12 cellular contexts compared by ENCODE assay signal in the genomic region with DNA sequence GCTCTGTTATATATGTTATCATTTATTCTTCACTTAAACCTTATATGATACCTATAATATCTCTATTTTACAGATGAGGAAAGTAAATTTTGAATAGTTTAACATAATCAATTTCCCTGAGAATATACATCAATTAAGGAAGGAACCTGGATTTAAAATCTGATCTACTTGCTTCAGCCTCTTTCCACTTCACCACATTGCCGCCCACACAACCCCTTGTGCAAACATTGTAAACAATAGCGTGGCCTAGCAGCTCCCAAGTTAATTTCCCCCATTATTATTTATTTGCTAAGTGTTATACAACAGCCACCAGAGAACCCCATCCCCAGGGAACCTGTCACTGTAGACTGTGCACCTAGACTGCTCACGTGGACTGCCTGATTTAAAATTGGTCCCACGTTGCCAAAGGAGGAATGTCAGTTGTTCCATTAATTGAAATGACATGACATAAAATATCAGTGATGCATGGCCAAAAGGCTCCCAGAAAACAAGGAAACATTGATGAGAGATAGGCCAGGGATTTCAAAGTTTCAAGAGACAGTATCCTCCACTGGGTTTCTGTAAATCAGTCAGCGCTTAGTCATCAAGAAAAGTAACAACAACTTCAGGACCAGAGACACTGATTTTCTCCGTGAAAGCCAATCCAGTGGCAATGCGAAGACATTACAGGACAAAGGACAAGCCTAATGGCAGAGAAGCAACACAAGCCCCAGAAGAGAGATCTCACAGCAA. TPM values are rescaled to one million over a fixed set of nuclear protein-coding genes. Genes with fewer than 3 reads are reported as not detected.
DNase-seq lines count a peak whose midpoint lies in the region; ATAC-seq and FAIRE-seq lines count a peak whose summit lies in the region.
"Had no signal": no experiment of that assay in that cellular context is flagged by ENCODE, and none has a peak within 500 bp of the region (broad histone marks: within the 10 kb centered on the region; RNA-seq: fewer than 3 reads in every experiment).

No MANE protein-coding gene starts in this region.

- H3K36me3 Mint-ChIP-seq in CD8-positive, alpha-beta memory T cell: no peaks in the 10 kb centered on the region

- POLR2A ChIA-PET in CD8-positive, alpha-beta memory T cell (lab: Charles Lee): no interaction called here

- peaks cover 0 to 2% (median 0%) of the 10 kb centered on the region in 5 donors for H3K9me3 Mint-ChIP-seq in CD8-positive, alpha-beta memory T cell

- H3K36me3 ChIP-seq in CD8-positive, alpha-beta memory T cell (ENCODE audit: insufficient read depth, low read length): no peaks in the 10 kb centered on the region
- H3K36me3 ChIP-seq: gastrocnemius medialis, thoracic aorta had no signal

- no peaks in the 10 kb centered on the region for H3K4me1 Mint-ChIP-seq in CD8-positive, alpha-beta memory T cell

- no peaks in the 10 kb centered on the region for H3K27me3 ChIP-seq in CD8-positive, alpha-beta memory T cell (ENCODE audit: insufficient read depth, low read length, poor library complexity, severe bottlenecking)
- H3K27me3 ChIP-seq: gastrocnemius medialis had no signal

- H3K27ac ChIP-seq in CD8-positive, alpha-beta memory T cell (ENCODE audit: low read depth, low read length): no peak overlapping the region
- H3K27ac ChIP-seq: gastrocnemius medialis, thoracic aorta had no signal

- no peak overlapping the region for H3K27ac Mint-ChIP-seq in CD8-positive, alpha-beta memory T cell

- H3K9me3 ChIP-seq in CD8-positive, alpha-beta memory T cell (ENCODE audit: low read length): no peaks in the 10 kb centered on the region
- H3K9me3 ChIP-seq: gastrocnemius medialis, thoracic aorta had no signal

- no peak overlapping the region for H3K4me3 ChIP-seq in CD8-positive, alpha-beta memory T cell (ENCODE audit: low read length)
- H3K4me3 ChIP-seq: gastrocnemius medialis, thoracic aorta had no signal

- no peak for FAIRE-seq in urothelium cell line (lab: Jason Lieb, UNC)

- H3K4me1 ChIP-seq in CD8-positive, alpha-beta memory T cell (ENCODE audit: insufficient read depth, low read length): no peaks in the 10 kb centered on the region

- CTCF ChIA-PET in CD8-positive, alpha-beta memory T cell (lab: Charles Lee): no interaction called here

- no peak for ATAC-seq in HG03565 (IDR thresholded peaks at IDR 0.05; ENCODE audit: unreplicated experiment)
- ATAC-seq: gastrocnemius medialis had no signal

- peaks cover 0 to 2% of the 10 kb centered on the region in 2 donors for H3K27me3 Mint-ChIP-seq in CD8-positive, alpha-beta memory T cell

- DNase-seq in HT-29 (ENCODE audit: low spot score) (peak; percentile 32), NCI-H345 treated with DMSO at 0.1 percent for 48 hours (lab: John Stamatoyannopoulos, UW; ENCODE audit: unreplicated experiment) (peak; percentile 70), dermis blood vessel endothelial cell (peak; percentile 23), urothelium cell line (ENCODE audit: low spot score) (peak; percentile 49), iPS-NIHi7 (ENCODE audit: extremely low spot score) (no peak)
- no peak for DNase-seq in CD8-positive, alpha-beta memory T cell
- DNase-seq: activated CD4-positive, CD25-positive, alpha-beta regulatory T cell; activated effector memory CD4-positive, alpha-beta T cell treated with anti-CD3 and anti-CD28 coated beads, Interleukin-2, amount 50 U/mL, for 16 hours; gastrocnemius medialis; posterior cingulate gyrus had no signal

- H3K4me3 Mint-ChIP-seq in CD8-positive, alpha-beta memory T cell: no peak overlapping the region

RNA-seq across cellular contexts. Expression of a gene that starts 41.3 kb away (rescaled TPM):
- not detected in 2 replicates for total RNA-seq in HT-29 (2014; rRNA removed; shearing (Covaris generic))
- total RNA-seq in dermis blood vessel endothelial cell: under 0.01 and 0.05 TPM in 2 replicates
- not detected for total RNA-seq in CD8-positive, alpha-beta memory T cell
- not detected for polyA plus RNA-seq in CD8-positive, alpha-beta memory T cell
- total RNA-seq: gastrocnemius medialis had no signal

Comparison
In these comparisons a context has a peak if more than half of its experiments do, and no peak if none do; other contexts are left out.
1. DNase-seq: peak in HT-29 (single experiment), NCI-H345 treated with DMSO at 0.1 percent for 48 hours (single experiment), dermis blood vessel endothelial cell (single experiment) and urothelium cell line (single experiment); none in CD8-positive, alpha-beta memory T cell (0 of 5) and iPS-NIHi7 (single experiment).